Comparison of ENCODE assay signal across 14 cellular contexts in the genomic region with DNA sequence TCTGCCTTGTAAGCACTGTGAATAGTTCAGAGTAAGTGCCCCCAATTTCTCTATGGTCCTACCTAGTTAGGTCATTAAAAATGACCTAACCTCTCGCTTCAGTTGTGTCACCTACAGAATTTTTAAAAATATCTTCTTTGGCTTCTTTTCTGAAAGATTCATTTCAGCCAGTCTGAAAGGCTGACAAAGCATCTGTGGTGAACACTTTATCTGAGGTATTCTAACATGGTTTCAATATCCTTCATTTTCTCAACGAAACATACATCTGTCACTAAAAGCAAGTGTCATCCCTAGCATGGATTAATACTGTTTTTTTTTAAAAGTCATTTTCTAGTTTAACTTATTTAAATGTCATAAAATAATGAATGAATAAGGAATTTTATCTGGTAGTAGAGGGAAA. TPM values are rescaled to one million over a fixed set of nuclear protein-coding genes. Genes with fewer than 3 reads are reported as not detected.
DNase-seq lines count a peak whose midpoint lies in the region; ATAC-seq and TF ChIP-seq lines count a peak whose summit lies in the region.
"Had no signal": no experiment of that assay in that cellular context is flagged by ENCODE, and none has a peak within 500 bp of the region (broad histone marks: within the 10 kb centered on the region; RNA-seq: fewer than 3 reads in every experiment).

No MANE protein-coding gene starts in this region.

- H3K4me1 ChIP-seq in Loucy (ENCODE audit: insufficient read depth, low read length, poor library complexity, severe bottlenecking): peaks cover 23% of the 10 kb centered on the region
- H3K4me1 ChIP-seq: BE2C had no signal

- no peak overlapping the region for H2AFZ ChIP-seq in Loucy (ENCODE audit: low read length)
- H2AFZ ChIP-seq: GM23248 had no signal

- H3K27me3 ChIP-seq in Loucy (ENCODE audit: insufficient read depth, low read length, poor library complexity, severe bottlenecking): no peaks in the 10 kb centered on the region
- H3K27me3 ChIP-seq: BE2C had no signal

- peak; percentile 42 for ATAC-seq in activated T-helper 17 cell treated with anti-CD3 and anti-CD28 coated beads, Interleukin-2, amount 50 U/mL, for 72 hours (replicated peaks)
- ATAC-seq in stimulated activated effector memory CD8-positive, alpha-beta T cell treated with anti-CD3 and anti-CD28 coated beads, Interleukin-12 subunit alpha, Interleukin-12 subunit beta, amount 100 ng/mL, for 72 hours: peak; percentile 42

- TF ChIP-seq CTCF in Loucy (conservative IDR thresholded peaks at IDR 0.05; ENCODE audit: low read length): no peak

- peaks cover 69% of the 10 kb centered on the region for H3K79me2 ChIP-seq in Loucy (ENCODE audit: insufficient read depth, low read length)

- H3K4me3 Mint-ChIP-seq in activated naive CD4-positive, alpha-beta T cell treated with anti-CD3 and anti-CD28 coated beads, Interleukin-2, amount 50 U/mL, for 24 hours: no peak overlapping the region
- no peak overlapping the region for H3K4me3 Mint-ChIP-seq in activated naive CD4-positive, alpha-beta T cell treated with anti-CD3 and anti-CD28 coated beads, Interleukin-2, amount 10 ng/mL, durations not matched to agents 7 days and 5 days
- H3K4me3 Mint-ChIP-seq in activated T-helper 17 cell treated with anti-CD3 and anti-CD28 coated beads, Interleukin-2, amount 50 U/mL, for 72 hours: no peak overlapping the region
- H3K4me3 Mint-ChIP-seq in stimulated activated effector memory CD8-positive, alpha-beta T cell treated with anti-CD3 and anti-CD28 coated beads, Interleukin-12 subunit alpha, Interleukin-12 subunit beta, amount 100 ng/mL, for 72 hours: no peak overlapping the region
- H3K4me3 Mint-ChIP-seq: CD4-positive, alpha-beta T cell had no signal

- H3K9ac ChIP-seq in Loucy (ENCODE audit: low read depth, low read length, poor library complexity, severe bottlenecking): no peak overlapping the region
- H3K9ac ChIP-seq: GM23248 had no signal

- H3F3A ChIP-seq in Loucy (ENCODE audit: low read depth): no peaks in the 10 kb centered on the region

- H3K9me2 ChIP-seq in Loucy (replicated peaks; ENCODE audit: low read depth, low read length): no peaks in the 10 kb centered on the region

- H3K9me3 ChIP-seq in Loucy (ENCODE audit: insufficient read depth, low read depth, low read length): no peaks in the 10 kb centered on the region
- H3K9me3 ChIP-seq: BE2C, Caco-2 had no signal

- peaks cover 11% of the 10 kb centered on the region for H3K36me3 Mint-ChIP-seq in activated naive CD4-positive, alpha-beta T cell treated with anti-CD3 and anti-CD28 coated beads, Interleukin-2, amount 50 U/mL, for 24 hours
- H3K36me3 Mint-ChIP-seq in activated naive CD4-positive, alpha-beta T cell treated with anti-CD3 and anti-CD28 coated beads, Interleukin-2, amount 10 ng/mL, durations not matched to agents 7 days and 5 days: peaks cover 45% of the 10 kb centered on the region
- peaks cover 97% of the 10 kb centered on the region for H3K36me3 Mint-ChIP-seq in activated T-helper 17 cell treated with anti-CD3 and anti-CD28 coated beads, Interleukin-2, amount 50 U/mL, for 72 hours (ENCODE audit: low read depth)
- H3K36me3 Mint-ChIP-seq in stimulated activated effector memory CD8-positive, alpha-beta T cell treated with anti-CD3 and anti-CD28 coated beads, Interleukin-12 subunit alpha, Interleukin-12 subunit beta, amount 100 ng/mL, for 72 hours: peaks cover 100% of the 10 kb centered on the region

- no peak for DNase-seq in activated naive CD4-positive, alpha-beta T cell treated with anti-CD3 and anti-CD28 coated beads, Interleukin-2, amount 10 ng/mL, durations not matched to agents 7 days and 5 days
- DNase-seq in stimulated activated effector memory CD8-positive, alpha-beta T cell treated with anti-CD3 and anti-CD28 coated beads, Interleukin-12 subunit alpha, Interleukin-12 subunit beta, amount 100 ng/mL, for 72 hours (ENCODE audit: low spot score in 2 of 2): no peak
- DNase-seq in RPMI8226: no peak
- DNase-seq in LoVo (ENCODE audit: low spot score): no peak
- DNase-seq: ACHN; BE2C; C1 segment of cervical spinal cord; Caco-2; CD4-positive, alpha-beta T cell; GM23248; HCEC 1CT had no signal

- H3K9me3 Mint-ChIP-seq in activated naive CD4-positive, alpha-beta T cell treated with anti-CD3 and anti-CD28 coated beads, Interleukin-2, amount 50 U/mL, for 24 hours: no peaks in the 10 kb centered on the region
- no peaks in the 10 kb centered on the region for H3K9me3 Mint-ChIP-seq in activated naive CD4-positive, alpha-beta T cell treated with anti-CD3 and anti-CD28 coated beads, Interleukin-2, amount 10 ng/mL, durations not matched to agents 7 days and 5 days
- H3K9me3 Mint-ChIP-seq in activated T-helper 17 cell treated with anti-CD3 and anti-CD28 coated beads, Interleukin-2, amount 50 U/mL, for 72 hours: no peaks in the 10 kb centered on the region
- H3K9me3 Mint-ChIP-seq in stimulated activated effector memory CD8-positive, alpha-beta T cell treated with anti-CD3 and anti-CD28 coated beads, Interleukin-12 subunit alpha, Interleukin-12 subunit beta, amount 100 ng/mL, for 72 hours: no peaks in the 10 kb centered on the region
- H3K9me3 Mint-ChIP-seq: CD4-positive, alpha-beta T cell had no signal

- peaks cover 70% of the 10 kb centered on the region for H4K20me1 ChIP-seq in Loucy (ENCODE audit: insufficient read depth, low read length, poor library complexity, severe bottlenecking)

- peak overlapping the region; percentile 93 for H3K4me2 ChIP-seq in Loucy (ENCODE audit: low read depth, low read length, poor library complexity, severe bottlenecking)

- no peaks in the 10 kb centered on the region for H3K27me3 Mint-ChIP-seq in activated naive CD4-positive, alpha-beta T cell treated with anti-CD3 and anti-CD28 coated beads, Interleukin-2, amount 50 U/mL, for 24 hours
- H3K27me3 Mint-ChIP-seq in activated naive CD4-positive, alpha-beta T cell treated with anti-CD3 and anti-CD28 coated beads, Interleukin-2, amount 10 ng/mL, durations not matched to agents 7 days and 5 days: no peaks in the 10 kb centered on the region
- no peaks in the 10 kb centered on the region for H3K27me3 Mint-ChIP-seq in activated T-helper 17 cell treated with anti-CD3 and anti-CD28 coated beads, Interleukin-2, amount 50 U/mL, for 72 hours
- H3K27me3 Mint-ChIP-seq: CD4-positive, alpha-beta T cell had no signal

- H3K4me1 Mint-ChIP-seq in activated naive CD4-positive, alpha-beta T cell treated with anti-CD3 and anti-CD28 coated beads, Interleukin-2, amount 50 U/mL, for 24 hours: peaks cover 59% of the 10 kb centered on the region
- peaks cover 34% of the 10 kb centered on the region for H3K4me1 Mint-ChIP-seq in activated naive CD4-positive, alpha-beta T cell treated with anti-CD3 and anti-CD28 coated beads, Interleukin-2, amount 10 ng/mL, durations not matched to agents 7 days and 5 days
- peaks cover 14% of the 10 kb centered on the region for H3K4me1 Mint-ChIP-seq in activated T-helper 17 cell treated with anti-CD3 and anti-CD28 coated beads, Interleukin-2, amount 50 U/mL, for 72 hours
- peaks cover 27% of the 10 kb centered on the region for H3K4me1 Mint-ChIP-seq in stimulated activated effector memory CD8-positive, alpha-beta T cell treated with anti-CD3 and anti-CD28 coated beads, Interleukin-12 subunit alpha, Interleukin-12 subunit beta, amount 100 ng/mL, for 72 hours

- H3K36me3 ChIP-seq in Loucy (ENCODE audit: insufficient read depth, low read length): peaks cover 54% of the 10 kb centered on the region; the same call in 1 of the 2 replicates

- CTCF ChIA-PET in activated naive CD4-positive, alpha-beta T cell treated with anti-CD3 and anti-CD28 coated beads, Interleukin-2, amount 10 ng/mL, durations not matched to agents 7 days and 5 days (lab: Charles Lee): no interaction called here

- H3K27ac Mint-ChIP-seq in activated naive CD4-positive, alpha-beta T cell treated with anti-CD3 and anti-CD28 coated beads, Interleukin-2, amount 50 U/mL, for 24 hours: peak overlapping the region; percentile 46
- no peak overlapping the region for H3K27ac Mint-ChIP-seq in activated naive CD4-positive, alpha-beta T cell treated with anti-CD3 and anti-CD28 coated beads, Interleukin-2, amount 10 ng/mL, durations not matched to agents 7 days and 5 days
- peak overlapping the region; percentile 28 for H3K27ac Mint-ChIP-seq in activated T-helper 17 cell treated with anti-CD3 and anti-CD28 coated beads, Interleukin-2, amount 50 U/mL, for 72 hours
- no peak overlapping the region for H3K27ac Mint-ChIP-seq in stimulated activated effector memory CD8-positive, alpha-beta T cell treated with anti-CD3 and anti-CD28 coated beads, Interleukin-12 subunit alpha, Interleukin-12 subunit beta, amount 100 ng/mL, for 72 hours
- H3K27ac Mint-ChIP-seq: CD4-positive, alpha-beta T cell had no signal

- no peak overlapping the region for H3K4me3 ChIP-seq in Loucy (ENCODE audit: low read length, poor library complexity, severe bottlenecking)
- H3K4me3 ChIP-seq: GM23248 had no signal

RNA-seq across cellular contexts. Expression of gene DPM1, which starts 5.1 kb away (rescaled TPM):
- 10 to 100 TPM; 43.0 to 57.4 TPM for total RNA-seq in activated T-helper 17 cell treated with anti-CD3 and anti-CD28 coated beads, Interleukin-2, amount 50 U/mL, for 72 hours

RNA-seq across cellular contexts. Expression of gene MOCS3, which starts 5.4 kb away (rescaled TPM):
- 1 to 10 TPM; 3.0 to 5.4 TPM for total RNA-seq in activated T-helper 17 cell treated with anti-CD3 and anti-CD28 coated beads, Interleukin-2, amount 50 U/mL, for 72 hours

RNA-seq across cellular contexts. Expression of gene ADNP, which starts 22.0 kb away (rescaled TPM):
- 10 to 100 TPM; 57.9 to 75.4 TPM for total RNA-seq in activated T-helper 17 cell treated with anti-CD3 and anti-CD28 coated beads, Interleukin-2, amount 50 U/mL, for 72 hours

Comparison
In these comparisons a context has a peak if more than half of its experiments do, and no peak if none do; other contexts are left out.
1. H3K27ac Mint-ChIP-seq: peak in activated naive CD4-positive, alpha-beta T cell treated with anti-CD3 and anti-CD28 coated beads, Interleukin-2, amount 50 U/mL, for 24 hours (single experiment) and activated T-helper 17 cell treated with anti-CD3 and anti-CD28 coated beads, Interleukin-2, amount 50 U/mL, for 72 hours (single experiment); none in activated naive CD4-positive, alpha-beta T cell treated with anti-CD3 and anti-CD28 coated beads, Interleukin-2, amount 10 ng/mL, durations not matched to agents 7 days and 5 days (single experiment) and stimulated activated effector memory CD8-positive, alpha-beta T cell treated with anti-CD3 and anti-CD28 coated beads, Interleukin-12 subunit alpha, Interleukin-12 subunit beta, amount 100 ng/mL, for 72 hours (single experiment).